Comparison of ENCODE assay signal across 17 cellular contexts in genomic region chr2:131027566-131028528, GRCh38.
DNase-seq lines count a peak whose midpoint lies in the region; ATAC-seq and TF ChIP-seq lines count a peak whose summit lies in the region.
"Had no signal": no experiment of that assay in that cellular context is flagged by ENCODE, and none has a peak within 500 bp of the region (broad histone marks: within the 10 kb centered on the region; RNA-seq: fewer than 3 reads in every experiment).

No MANE protein-coding gene starts in this region.

- H3K4me1 Mint-ChIP-seq in activated CD4-positive, alpha-beta T cell treated with anti-CD3 and anti-CD28 coated beads, Interleukin-2, amount 10 ng/mL, durations not matched to agents 7 days and 5 days: no peaks in the 10 kb centered on the region
- no peaks in the 10 kb centered on the region for H3K4me1 Mint-ChIP-seq in activated CD4-positive, alpha-beta T cell treated with anti-CD3 and anti-CD28 coated beads, Interleukin-2, amount 10 ng/mL, durations not matched to agents 24 days and 14 days
- H3K4me1 Mint-ChIP-seq in activated naive CD8-positive, alpha-beta T cell treated with anti-CD3 and anti-CD28 coated beads for 36 hours: peaks cover 1% of the 10 kb centered on the region

- CTCF ChIA-PET in activated CD4-positive, alpha-beta T cell treated with anti-CD3 and anti-CD28 coated beads, Interleukin-2, amount 10 ng/mL, durations not matched to agents 7 days and 5 days (lab: Charles Lee): no interaction called here

- no peak overlapping the region for H3K27ac Mint-ChIP-seq in activated CD4-positive, alpha-beta T cell treated with anti-CD3 and anti-CD28 coated beads, Interleukin-2, amount 10 ng/mL, durations not matched to agents 7 days and 5 days
- H3K27ac Mint-ChIP-seq in activated CD4-positive, alpha-beta T cell treated with anti-CD3 and anti-CD28 coated beads, Interleukin-2, amount 10 ng/mL, durations not matched to agents 24 days and 14 days: no peak overlapping the region
- H3K27ac Mint-ChIP-seq in activated naive CD8-positive, alpha-beta T cell treated with anti-CD3 and anti-CD28 coated beads for 36 hours: no peak overlapping the region

- H3K27me3 Mint-ChIP-seq in activated CD4-positive, alpha-beta T cell treated with anti-CD3 and anti-CD28 coated beads, Interleukin-2, amount 10 ng/mL, durations not matched to agents 7 days and 5 days: peaks cover 43% of the 10 kb centered on the region
- H3K27me3 Mint-ChIP-seq in activated CD4-positive, alpha-beta T cell treated with anti-CD3 and anti-CD28 coated beads, Interleukin-2, amount 10 ng/mL, durations not matched to agents 24 days and 14 days: peaks cover 20% of the 10 kb centered on the region
- peaks cover 23% of the 10 kb centered on the region for H3K27me3 Mint-ChIP-seq in activated naive CD8-positive, alpha-beta T cell treated with anti-CD3 and anti-CD28 coated beads for 36 hours

- no peak overlapping the region for H3K4me3 ChIP-seq in H7 (ENCODE audit: insufficient read depth, low read depth, low read length)
- H3K4me3 ChIP-seq in coronary artery: no peak overlapping the region
- no peak overlapping the region for H3K4me3 ChIP-seq in MM.1S (ENCODE audit: low read length)
- H3K4me3 ChIP-seq: BLaER1, PC-9, SJSA1 had no signal

- H3F3A ChIP-seq in MM.1S (ENCODE audit: insufficient read depth, low read length): no peaks in the 10 kb centered on the region

- no peaks in the 10 kb centered on the region for H3K79me2 ChIP-seq in MM.1S (ENCODE audit: low read length)

- no peak overlapping the region for H2AFZ ChIP-seq in MM.1S (ENCODE audit: low read length)
- H2AFZ ChIP-seq: PC-9 had no signal

- H3K36me3 ChIP-seq in H7 (replicated peaks; ENCODE audit: control insufficient read depth, insufficient read depth, low read length) (no peaks in the 10 kb centered on the region), MM.1S (replicated peaks; ENCODE audit: insufficient read depth, low read length) (no peaks in the 10 kb centered on the region)
- H3K36me3 ChIP-seq: BLaER1, SJSA1 had no signal

- no peak for ATAC-seq in GM21717 (IDR thresholded peaks at IDR 0.05; ENCODE audit: unreplicated experiment)

- H3K9me3 ChIP-seq in MM.1S (replicated peaks; ENCODE audit: insufficient read depth, low read length): no peaks in the 10 kb centered on the region

- intact Hi-C loops in activated CD4-positive, alpha-beta T cell treated with anti-CD3 and anti-CD28 coated beads, Interleukin-2, amount 10 ng/mL, durations not matched to agents 24 days and 14 days (cut with micrococcal nuclease): no loop called here

- H3K9me3 Mint-ChIP-seq in activated CD4-positive, alpha-beta T cell treated with anti-CD3 and anti-CD28 coated beads, Interleukin-2, amount 10 ng/mL, durations not matched to agents 7 days and 5 days: no peaks in the 10 kb centered on the region
- no peaks in the 10 kb centered on the region for H3K9me3 Mint-ChIP-seq in activated CD4-positive, alpha-beta T cell treated with anti-CD3 and anti-CD28 coated beads, Interleukin-2, amount 10 ng/mL, durations not matched to agents 24 days and 14 days
- H3K9me3 Mint-ChIP-seq in activated naive CD8-positive, alpha-beta T cell treated with anti-CD3 and anti-CD28 coated beads for 36 hours: no peaks in the 10 kb centered on the region

- no peaks in the 10 kb centered on the region for H3K4me1 ChIP-seq in MM.1S (ENCODE audit: low read length)
- H3K4me1 ChIP-seq: SJSA1 had no signal

- no peak overlapping the region for H3K4me2 ChIP-seq in MM.1S (ENCODE audit: low read depth, low read length)
- H3K4me2 ChIP-seq: BLaER1, PC-9 had no signal

- POLR2A ChIA-PET in activated CD4-positive, alpha-beta T cell treated with anti-CD3 and anti-CD28 coated beads, Interleukin-2, amount 10 ng/mL, durations not matched to agents 7 days and 5 days (lab: Charles Lee): no interaction called here

- H3K9me2 ChIP-seq in MM.1S (replicated peaks; ENCODE audit: insufficient read depth, low read length): no peaks in the 10 kb centered on the region

- TF ChIP-seq CTCF in coronary artery (IDR thresholded peaks at IDR 0.05): no peak
- no peak for TF ChIP-seq CTCF in MM.1S (IDR thresholded peaks at IDR 0.05; ENCODE audit: low read length)

- H3K4me3 Mint-ChIP-seq in activated CD4-positive, alpha-beta T cell treated with anti-CD3 and anti-CD28 coated beads, Interleukin-2, amount 10 ng/mL, durations not matched to agents 7 days and 5 days: no peak overlapping the region
- no peak overlapping the region for H3K4me3 Mint-ChIP-seq in activated CD4-positive, alpha-beta T cell treated with anti-CD3 and anti-CD28 coated beads, Interleukin-2, amount 10 ng/mL, durations not matched to agents 24 days and 14 days
- H3K4me3 Mint-ChIP-seq in activated naive CD8-positive, alpha-beta T cell treated with anti-CD3 and anti-CD28 coated beads for 36 hours: no peak overlapping the region

- peak; percentile 1 for DNase-seq in activated CD4-positive, alpha-beta T cell treated with anti-CD3 and anti-CD28 coated beads, Interleukin-2, amount 10 ng/mL, durations not matched to agents 7 days and 5 days
- no peak for DNase-seq in activated CD4-positive, alpha-beta T cell treated with anti-CD3 and anti-CD28 coated beads, Interleukin-2, amount 10 ng/mL, durations not matched to agents 24 days and 14 days
- DNase-seq in H7 (peak; percentile 17), coronary artery (ENCODE audit: low spot score) (peak; percentile 59), mesenteric fat pad (ENCODE audit: low spot score) (peak; percentile 65), MM.1S (no peak)
- no peak for DNase-seq in activated naive CD8-positive, alpha-beta T cell treated with anti-CD3 and anti-CD28 coated beads for 36 hours
- DNase-seq: GF-D8, NCI-H1417, NCI-H1930, NCI-H2171 treated with DMSO at 0.1 percent for 48 hours, NCI-H446 treated with DMSO at 0.1 percent for 48 hours, NCI-H774, PC-9 had no signal

- no peak overlapping the region for H3K9ac ChIP-seq in MM.1S (ENCODE audit: low read length)
- H3K9ac ChIP-seq: BLaER1 had no signal

- H3K27ac ChIP-seq in coronary artery (no peak overlapping the region), MM.1S (ENCODE audit: low read length) (no peak overlapping the region)
- H3K27ac ChIP-seq: BLaER1, PC-9, SJSA1 had no signal

- H3K36me3 Mint-ChIP-seq in activated CD4-positive, alpha-beta T cell treated with anti-CD3 and anti-CD28 coated beads, Interleukin-2, amount 10 ng/mL, durations not matched to agents 7 days and 5 days (ENCODE audit: low read depth): no peaks in the 10 kb centered on the region
- no peaks in the 10 kb centered on the region for H3K36me3 Mint-ChIP-seq in activated CD4-positive, alpha-beta T cell treated with anti-CD3 and anti-CD28 coated beads, Interleukin-2, amount 10 ng/mL, durations not matched to agents 24 days and 14 days (ENCODE audit: low read depth)
- no peaks in the 10 kb centered on the region for H3K36me3 Mint-ChIP-seq in activated naive CD8-positive, alpha-beta T cell treated with anti-CD3 and anti-CD28 coated beads for 36 hours

- H3K27me3 ChIP-seq in H7 (ENCODE audit: control insufficient read depth, insufficient read depth, low read length): no peaks in the 10 kb centered on the region
- H3K27me3 ChIP-seq in MM.1S (replicated peaks; ENCODE audit: insufficient read depth, low read length): no peaks in the 10 kb centered on the region
- H3K27me3 ChIP-seq: BLaER1, SJSA1 had no signal

- H4K20me1 ChIP-seq in MM.1S (ENCODE audit: insufficient read depth, low read length): no peaks in the 10 kb centered on the region
- H4K20me1 ChIP-seq: BLaER1 had no signal

Comparison
In these comparisons a context has a peak if more than half of its experiments do, and no peak if none do; other contexts are left out.
1. DNase-seq: peak in activated CD4-positive, alpha-beta T cell treated with anti-CD3 and anti-CD28 coated beads, Interleukin-2, amount 10 ng/mL, durations not matched to agents 7 days and 5 days (single experiment), H7 (single experiment), coronary artery (single experiment) and mesenteric fat pad (single experiment); none in activated CD4-positive, alpha-beta T cell treated with anti-CD3 and anti-CD28 coated beads, Interleukin-2, amount 10 ng/mL, durations not matched to agents 24 days and 14 days (single experiment), MM.1S (single experiment) and activated naive CD8-positive, alpha-beta T cell treated with anti-CD3 and anti-CD28 coated beads for 36 hours (single experiment).